In genomic region chr4:8121236-8122015, GRCh38 we compare ENCODE assay signal across 23 cellular contexts.
"Had no signal": no experiment of that assay in that cellular context is flagged by ENCODE, and none has a peak within 500 bp of the region (broad histone marks: within the 10 kb centered on the region; RNA-seq: fewer than 3 reads in every experiment).

No MANE protein-coding gene starts in this region.

- H3K27ac Mint-ChIP-seq: activated naive CD4-positive, alpha-beta T cell treated with anti-CD3 and anti-CD28 coated beads, Interleukin-2, amount 50 U/mL, for 24 hours; dendritic cell treated with granulocyte-macrophage colony-stimulating factor and Interleukin-4, amounts not matched to agents 40 ng/mL and 50 ng/mL, for 4 days; naive thymus-derived CD8-positive, alpha-beta T cell; stimulated activated effector memory CD8-positive, alpha-beta T cell treated with anti-CD3 and anti-CD28 coated beads, Interleukin-12 subunit alpha, Interleukin-12 subunit beta, amount 100 ng/mL, for 72 hours had no signal

- H3K36me3 Mint-ChIP-seq: activated naive CD4-positive, alpha-beta T cell treated with anti-CD3 and anti-CD28 coated beads, Interleukin-2, amount 50 U/mL, for 24 hours; naive thymus-derived CD8-positive, alpha-beta T cell; stimulated activated effector memory CD8-positive, alpha-beta T cell treated with anti-CD3 and anti-CD28 coated beads, Interleukin-12 subunit alpha, Interleukin-12 subunit beta, amount 100 ng/mL, for 72 hours had no signal

- ATAC-seq: left lung; naive thymus-derived CD8-positive, alpha-beta T cell; stimulated activated effector memory CD8-positive, alpha-beta T cell treated with anti-CD3 and anti-CD28 coated beads, Interleukin-12 subunit alpha, Interleukin-12 subunit beta, amount 100 ng/mL, for 72 hours; upper lobe of right lung had no signal

- DNase-seq: activated gamma-delta T cell treated with Interleukin-2 at 50 U/mL for 16 hours; activated T-cell treated with anti-CD3 and anti-CD28 coated beads, Interleukin-2, amount 50 U/mL, for 1 hour; aorta; brain microvascular endothelial cell; caudate nucleus; effector CD4-positive, alpha-beta T cell; erythroblast; foreskin fibroblast; kidney; naive thymus-derived CD8-positive, alpha-beta T cell; ovary; stimulated activated CD4-positive, alpha-beta T cell treated with anti-CD3 and anti-CD28 coated beads, Interleukin-2, amount 100 ng/mL, for 24 hours; T-helper 9 cell; testis; upper lobe of right lung had no signal

- H3K9me3 ChIP-seq: left lung, neutrophil, ovary, prostate gland, right atrium auricular region, testis, upper lobe of right lung had no signal

- H3K4me3 ChIP-seq: left lung, lung, ovary, prostate gland, right atrium auricular region, testis, upper lobe of right lung had no signal

- H3K36me3 ChIP-seq: brain microvascular endothelial cell, left lung, neutrophil, ovary, prostate gland, right atrium auricular region, upper lobe of right lung had no signal

- H3K4me1 ChIP-seq: left lung, prostate gland, upper lobe of right lung had no signal

- H3K27ac ChIP-seq: brain microvascular endothelial cell, left lung, neutrophil, ovary, prostate gland, right atrium auricular region, testis, upper lobe of right lung had no signal

- H3K9me3 Mint-ChIP-seq: activated naive CD4-positive, alpha-beta T cell treated with anti-CD3 and anti-CD28 coated beads, Interleukin-2, amount 50 U/mL, for 24 hours; naive thymus-derived CD8-positive, alpha-beta T cell; stimulated activated effector memory CD8-positive, alpha-beta T cell treated with anti-CD3 and anti-CD28 coated beads, Interleukin-12 subunit alpha, Interleukin-12 subunit beta, amount 100 ng/mL, for 72 hours had no signal

- H3K27me3 ChIP-seq: brain microvascular endothelial cell, left lung, neutrophil, ovary, right atrium auricular region, testis, upper lobe of right lung had no signal
